Comparison of ENCODE assay signal across 10 cellular contexts in genomic region chr19:39845172-39845571, GRCh38. TPM values are rescaled to one million over a fixed set of nuclear protein-coding genes. Genes with fewer than 3 reads are reported as not detected.
DNase-seq lines count a peak whose midpoint lies in the region; FAIRE-seq and TF ChIP-seq lines count a peak whose summit lies in the region.
"Had no signal": no experiment of that assay in that cellular context is flagged by ENCODE, and none has a peak within 500 bp of the region (broad histone marks: within the 10 kb centered on the region; RNA-seq: fewer than 3 reads in every experiment).

No MANE protein-coding gene starts in this region.

- peaks cover 10% of the 10 kb centered on the region for H3K36me3 Mint-ChIP-seq in activated CD4-positive, alpha-beta T cell treated with anti-CD3 and anti-CD28 coated beads, Interleukin-2, amount 10 ng/mL, durations not matched to agents 7 days and 5 days (ENCODE audit: low read depth)
- peaks cover 15% of the 10 kb centered on the region for H3K36me3 Mint-ChIP-seq in activated T-helper 1 cell treated with anti-CD3 and anti-CD28 coated beads, Interleukin-12 subunit alpha, Interleukin-12 subunit beta, Interleukin-2, Interleukin-4 antibody, amounts not matched to agents 30 ng/mL and 10 ng/mL and 1 ng/mL, durations not matched to agents 14 hours and 24 hours and 36 hours (ENCODE audit: low read depth)
- no peaks in the 10 kb centered on the region for H3K36me3 Mint-ChIP-seq in immature natural killer cell

- H3K27ac ChIP-seq in testis = peak overlapping the region; percentile 6 to 85

- H3K4me1 ChIP-seq in testis = peaks cover 61% of the 10 kb centered on the region

- FAIRE-seq in GM19239 (lab: Jason Lieb, UNC) = no peak

- no peak for TF ChIP-seq POLR2A in testis (IDR thresholded peaks at IDR 0.05)

- peaks cover 50% of the 10 kb centered on the region for H3K4me1 Mint-ChIP-seq in activated CD4-positive, alpha-beta T cell treated with anti-CD3 and anti-CD28 coated beads, Interleukin-2, amount 10 ng/mL, durations not matched to agents 7 days and 5 days
- peaks cover 49% of the 10 kb centered on the region for H3K4me1 Mint-ChIP-seq in activated T-helper 1 cell treated with anti-CD3 and anti-CD28 coated beads, Interleukin-12 subunit alpha, Interleukin-12 subunit beta, Interleukin-2, Interleukin-4 antibody, amounts not matched to agents 30 ng/mL and 10 ng/mL and 1 ng/mL, durations not matched to agents 14 hours and 24 hours and 36 hours (ENCODE audit: low read depth)
- H3K4me1 Mint-ChIP-seq in immature natural killer cell = peaks cover 50 to 52% of the 10 kb centered on the region in 2 donors

- TF ChIP-seq CTCF in testis (IDR thresholded peaks at IDR 0.05) = no peak

- H3K36me3 ChIP-seq in testis (ENCODE audit: low read depth, missing control alignments) = no peaks in the 10 kb centered on the region

- no peak for DNase-seq in activated CD4-positive, alpha-beta T cell treated with anti-CD3 and anti-CD28 coated beads, Interleukin-2, amount 10 ng/mL, durations not matched to agents 7 days and 5 days
- no peak for DNase-seq in activated CD4-positive, alpha-beta T cell treated with anti-CD3 and anti-CD28 coated beads, Interleukin-2, amount 50 U/mL, for 1 hour
- no peak for DNase-seq in activated T-helper 1 cell treated with anti-CD3 and anti-CD28 coated beads, Interleukin-12 subunit alpha, Interleukin-12 subunit beta, Interleukin-2, Interleukin-4 antibody, amounts not matched to agents 30 ng/mL and 10 ng/mL and 1 ng/mL, durations not matched to agents 14 hours and 24 hours and 36 hours (ENCODE audit: low spot score)
- DNase-seq in immature natural killer cell (no peak), testis (no peak), NCI-H1417 treated with DMSO at 0.1 percent for 48 hours (lab: John Stamatoyannopoulos, UW) (no peak), GM19239 (ENCODE audit: insufficient read length, low spot score) (no peak)
- DNase-seq in activated CD8-positive, alpha-beta memory T cell treated with anti-CD3 and anti-CD28 coated beads, Interleukin-2, amount 50 U/mL, for 48 hours = no peak
- DNase-seq: GF-D8, NCI-H187 had no signal

- 17 to 26% methylated on average over 5 of the region's 5 CpGs for WGBS in testis, 2 donors

- POLR2A ChIA-PET in activated CD4-positive, alpha-beta T cell treated with anti-CD3 and anti-CD28 coated beads, Interleukin-2, amount 10 ng/mL, durations not matched to agents 7 days and 5 days (lab: Charles Lee) = no interaction called here

- no peaks in the 10 kb centered on the region for H3K27me3 Mint-ChIP-seq in activated CD4-positive, alpha-beta T cell treated with anti-CD3 and anti-CD28 coated beads, Interleukin-2, amount 10 ng/mL, durations not matched to agents 7 days and 5 days
- H3K27me3 Mint-ChIP-seq in activated T-helper 1 cell treated with anti-CD3 and anti-CD28 coated beads, Interleukin-12 subunit alpha, Interleukin-12 subunit beta, Interleukin-2, Interleukin-4 antibody, amounts not matched to agents 30 ng/mL and 10 ng/mL and 1 ng/mL, durations not matched to agents 14 hours and 24 hours and 36 hours (ENCODE audit: insufficient read depth) = peaks cover 3% of the 10 kb centered on the region
- peaks cover 2 to 5% (median 4%) of the 10 kb centered on the region in 3 donors for H3K27me3 Mint-ChIP-seq in immature natural killer cell (ENCODE audit: low read depth in 3 of 3)

- no peaks in the 10 kb centered on the region for H3K27me3 ChIP-seq in testis

- peak overlapping the region; percentile 92 for H3K27ac Mint-ChIP-seq in activated CD4-positive, alpha-beta T cell treated with anti-CD3 and anti-CD28 coated beads, Interleukin-2, amount 10 ng/mL, durations not matched to agents 7 days and 5 days
- H3K27ac Mint-ChIP-seq in activated T-helper 1 cell treated with anti-CD3 and anti-CD28 coated beads, Interleukin-12 subunit alpha, Interleukin-12 subunit beta, Interleukin-2, Interleukin-4 antibody, amounts not matched to agents 30 ng/mL and 10 ng/mL and 1 ng/mL, durations not matched to agents 14 hours and 24 hours and 36 hours = peak overlapping the region; percentile 95
- H3K27ac Mint-ChIP-seq in immature natural killer cell = peak overlapping the region; percentile 86 to 97 (median 96)

- peak overlapping the region; percentile 77 to 87 for H3K4me3 ChIP-seq in testis

- intact Hi-C loops in activated T-helper 1 cell treated with anti-CD3 and anti-CD28 coated beads, Interleukin-12 subunit alpha, Interleukin-12 subunit beta, Interleukin-2, Interleukin-4 antibody, amounts not matched to agents 30 ng/mL and 10 ng/mL and 1 ng/mL, durations not matched to agents 14 hours and 24 hours and 36 hours (cut with micrococcal nuclease) = loop anchor here (1.0 to 5.0 kb wide), 3 partner anchors 126 to 398 kb away; partner anchors contain the start of genes PSMC4, SUPT5H and ZNF546
- intact Hi-C loops in testis (cut with DNase I; ENCODE audit: low total_unique reads) = loop anchor here (10.0 kb wide), 1 partner anchor 130 kb away; the partner anchor contains the start of gene PSMC4

- no peaks in the 10 kb centered on the region for H3K9me3 ChIP-seq in testis

- no peaks in the 10 kb centered on the region for H3K9me3 Mint-ChIP-seq in activated CD4-positive, alpha-beta T cell treated with anti-CD3 and anti-CD28 coated beads, Interleukin-2, amount 10 ng/mL, durations not matched to agents 7 days and 5 days
- H3K9me3 Mint-ChIP-seq in activated T-helper 1 cell treated with anti-CD3 and anti-CD28 coated beads, Interleukin-12 subunit alpha, Interleukin-12 subunit beta, Interleukin-2, Interleukin-4 antibody, amounts not matched to agents 30 ng/mL and 10 ng/mL and 1 ng/mL, durations not matched to agents 14 hours and 24 hours and 36 hours = no peaks in the 10 kb centered on the region
- no peaks in the 10 kb centered on the region for H3K9me3 Mint-ChIP-seq in immature natural killer cell

- CTCF ChIA-PET in activated CD4-positive, alpha-beta T cell treated with anti-CD3 and anti-CD28 coated beads, Interleukin-2, amount 10 ng/mL, durations not matched to agents 7 days and 5 days (lab: Charles Lee) = interaction anchor here (0.7 to 4.7 kb wide), 10 partner anchors 11 to 171 kb away, joined by 3 to 31 read pairs (median 4); partner anchors contain the start of genes DYRK1B and PSMC4

- H3K4me3 Mint-ChIP-seq in activated CD4-positive, alpha-beta T cell treated with anti-CD3 and anti-CD28 coated beads, Interleukin-2, amount 10 ng/mL, durations not matched to agents 7 days and 5 days = peak overlapping the region; percentile 89
- peak overlapping the region; percentile 94 for H3K4me3 Mint-ChIP-seq in activated T-helper 1 cell treated with anti-CD3 and anti-CD28 coated beads, Interleukin-12 subunit alpha, Interleukin-12 subunit beta, Interleukin-2, Interleukin-4 antibody, amounts not matched to agents 30 ng/mL and 10 ng/mL and 1 ng/mL, durations not matched to agents 14 hours and 24 hours and 36 hours
- H3K4me3 Mint-ChIP-seq in immature natural killer cell = peak overlapping the region; percentile 89 to 94 (median 92)

RNA-seq across cellular contexts. Expression of gene FBL, which starts 1.0 kb away (rescaled TPM):
- 100 to 1,000 TPM; 330 to 377 TPM for total RNA-seq in activated CD4-positive, alpha-beta T cell treated with anti-CD3 and anti-CD28 coated beads, Interleukin-2, amount 10 ng/mL, durations not matched to agents 7 days and 5 days
- total RNA-seq in activated T-helper 1 cell treated with anti-CD3 and anti-CD28 coated beads, Interleukin-12 subunit alpha, Interleukin-12 subunit beta, Interleukin-2, Interleukin-4 antibody, amounts not matched to agents 30 ng/mL and 10 ng/mL and 1 ng/mL, durations not matched to agents 14 hours and 24 hours and 36 hours = 526 and 528 TPM in 2 replicates
- polyA plus RNA-seq in immature natural killer cell (100 to 1,000 TPM; 127 to 166 (median 143) TPM), testis (ENCODE audit: insufficient read depth, low read depth, low replicate concordance) (303 TPM)
- total RNA-seq in testis = 100 to 1,000 TPM; 236 to 301 TPM

RNA-seq across cellular contexts. Expression of gene DYRK1B, which starts 11.2 kb away (rescaled TPM):
- total RNA-seq in activated CD4-positive, alpha-beta T cell treated with anti-CD3 and anti-CD28 coated beads, Interleukin-2, amount 10 ng/mL, durations not matched to agents 7 days and 5 days = 10 to 100 TPM; 10.9 to 11.5 TPM
- total RNA-seq in activated T-helper 1 cell treated with anti-CD3 and anti-CD28 coated beads, Interleukin-12 subunit alpha, Interleukin-12 subunit beta, Interleukin-2, Interleukin-4 antibody, amounts not matched to agents 30 ng/mL and 10 ng/mL and 1 ng/mL, durations not matched to agents 14 hours and 24 hours and 36 hours = 4.2 and 5.5 TPM in 2 replicates
- polyA plus RNA-seq in immature natural killer cell = 10 to 100 TPM in 2 of 3 donors, 1 to 10 TPM in 1; 6.2 to 24.8 (median 12.5) TPM
- total RNA-seq in testis = 100 to 1,000 TPM in 1 of 2 donors, 10 to 100 TPM in 1; 90.8 to 127 TPM
- 124 TPM for polyA plus RNA-seq in testis (ENCODE audit: insufficient read depth, low read depth, low replicate concordance)

Comparison
In these comparisons a context has a peak if more than half of its experiments do, and no peak if none do; other contexts are left out.
1. RNA of gene DYRK1B, which starts 11.2 kb away (total RNA-seq): 90.8 to 127 TPM in testis; 10.9 to 11.5 TPM in activated CD4-positive, alpha-beta T cell treated with anti-CD3 and anti-CD28 coated beads, Interleukin-2, amount 10 ng/mL, durations not matched to agents 7 days and 5 days and 4.2 to 5.5 TPM in activated T-helper 1 cell treated with anti-CD3 and anti-CD28 coated beads, Interleukin-12 subunit alpha, Interleukin-12 subunit beta, Interleukin-2, Interleukin-4 antibody, amounts not matched to agents 30 ng/mL and 10 ng/mL and 1 ng/mL, durations not matched to agents 14 hours and 24 hours and 36 hours; every median in the first group is over 4 times any median in the second.
2. Peak in every context shown above with its lines, with median percentiles within 50 percentile points of each other: H3K27ac Mint-ChIP-seq and H3K4me3 Mint-ChIP-seq.